In genomic region chr11:86718553-86718952, GRCh38 we compare ENCODE assay signal across 26 cellular contexts.
"Had no signal": no experiment of that assay in that cellular context is flagged by ENCODE, and none has a peak within 500 bp of the region (broad histone marks: within the 10 kb centered on the region; RNA-seq: fewer than 3 reads in every experiment).

No MANE protein-coding gene starts in this region.

- H3K36me3 ChIP-seq: cardiac muscle cell, esophagus muscularis mucosa, gastrocnemius medialis, thyroid gland had no signal

- H3K4me1 ChIP-seq: esophagus muscularis mucosa, gastrocnemius medialis, parathyroid adenoma, thyroid gland had no signal

- H3K27me3 Mint-ChIP-seq: stimulated activated naive CD8-positive, alpha-beta T cell treated with anti-CD3 and anti-CD28 coated beads, Interleukin-15, Interleukin-2, amounts not matched to agents 100 ng/mL and 50 ng/mL, for 24 hours had no signal

- H3K4me1 Mint-ChIP-seq: activated CD4-positive, alpha-beta T cell treated with anti-CD3 and anti-CD28 coated beads for 36 hours; activated naive CD8-positive, alpha-beta T cell treated with anti-CD3 and anti-CD28 coated beads for 36 hours; memory B cell; WTC11 had no signal

- H3K36me3 Mint-ChIP-seq: activated CD4-positive, alpha-beta memory T cell treated with anti-CD3 and anti-CD28 coated beads for 36 hours; activated naive CD8-positive, alpha-beta T cell treated with anti-CD3 and anti-CD28 coated beads for 36 hours had no signal

- H3K4me3 ChIP-seq: cardiac muscle cell, esophagus muscularis mucosa, gastrocnemius medialis, mucosa of descending colon, thyroid gland had no signal

- ATAC-seq: activated CD4-positive, alpha-beta T cell treated with anti-CD3 and anti-CD28 coated beads for 36 hours; gastrocnemius medialis; left cardiac atrium; mucosa of descending colon; right cardiac atrium; WTC11 had no signal

- H3K27me3 ChIP-seq: cardiac muscle cell, esophagus muscularis mucosa, gastrocnemius medialis, thyroid gland had no signal

- FAIRE-seq: endometrium, islet of Langerhans, urothelium cell line had no signal

- DNase-seq: activated CD4-positive, alpha-beta memory T cell treated with anti-CD3 and anti-CD28 coated beads for 36 hours; activated CD4-positive, alpha-beta T cell treated with anti-CD3 and anti-CD28 coated beads for 36 hours; activated naive CD4-positive, alpha-beta T cell treated with Interleukin-2 at 50 U/mL for 16 hours; activated naive CD8-positive, alpha-beta T cell treated with anti-CD3 and anti-CD28 coated beads for 36 hours; activated T-cell treated with anti-CD3 and anti-CD28 coated beads, Interleukin-2, amount 50 U/mL, for 48 hours; amniotic stem cell; gastrocnemius medialis; left cardiac atrium; mucosa of descending colon; nephron progenitor cell; nucleus accumbens; right cardiac atrium; stimulated activated CD4-positive, alpha-beta T cell treated with anti-CD3 and anti-CD28 coated beads, Interleukin-1b, Interleukin-23, amount 100 ng/mL, for 48 hours; substantia nigra; T1000; thyroid gland had no signal

- H3K27ac Mint-ChIP-seq: activated CD4-positive, alpha-beta memory T cell treated with anti-CD3 and anti-CD28 coated beads for 36 hours; activated CD4-positive, alpha-beta T cell treated with anti-CD3 and anti-CD28 coated beads for 36 hours; activated naive CD8-positive, alpha-beta T cell treated with anti-CD3 and anti-CD28 coated beads for 36 hours; memory B cell; nephron progenitor cell; stimulated activated naive CD8-positive, alpha-beta T cell treated with anti-CD3 and anti-CD28 coated beads, Interleukin-15, Interleukin-2, amounts not matched to agents 100 ng/mL and 50 ng/mL, for 24 hours; T-helper 1 cell treated with Interleukin-12 subunit alpha and Interleukin-12 subunit beta and Interleukin-4 antibody, amounts not matched to agents 30 μg/mL and 1 μg/mL, for 36 hours; WTC11 had no signal

- H3K27ac ChIP-seq: cardiac muscle cell, esophagus muscularis mucosa, gastrocnemius medialis, parathyroid adenoma, thyroid gland had no signal

- H3K9me3 ChIP-seq: thyroid gland had no signal

- H3K4me3 Mint-ChIP-seq: activated CD4-positive, alpha-beta memory T cell treated with anti-CD3 and anti-CD28 coated beads for 36 hours; activated CD4-positive, alpha-beta T cell treated with anti-CD3 and anti-CD28 coated beads for 36 hours; activated naive CD8-positive, alpha-beta T cell treated with anti-CD3 and anti-CD28 coated beads for 36 hours; memory B cell; nephron progenitor cell; stimulated activated naive CD8-positive, alpha-beta T cell treated with anti-CD3 and anti-CD28 coated beads, Interleukin-15, Interleukin-2, amounts not matched to agents 100 ng/mL and 50 ng/mL, for 24 hours; T-helper 1 cell treated with Interleukin-12 subunit alpha and Interleukin-12 subunit beta and Interleukin-4 antibody, amounts not matched to agents 30 μg/mL and 1 μg/mL, for 36 hours; WTC11 had no signal
